Comparison of ENCODE assay signal across 8 cellular contexts in genomic region chr4:112145326-112145819, GRCh38. TPM values are rescaled to one million over a fixed set of nuclear protein-coding genes. Genes with fewer than 3 reads are reported as not detected.
DNase-seq lines count a peak whose midpoint lies in the region; ATAC-seq and TF ChIP-seq lines count a peak whose summit lies in the region.

TSS of gene FAM241A (plus strand) at chr4:112145454. CDS start at chr4:112145581, 127 bp downstream.

- H3K9me3 Mint-ChIP-seq in nephron, result no peaks in the 10 kb centered on the region
- H3K9me3 Mint-ChIP-seq in stimulated activated naive CD8-positive, alpha-beta T cell treated with anti-CD3 and anti-CD28 coated beads, Interleukin-15, amount 100 ng/mL, for 72 hours, result no peaks in the 10 kb centered on the region

- peak within 1 kb of the TSS in 1 of 3 experiments; percentile 4 for H3K27ac Mint-ChIP-seq in nephron
- peak within 1 kb of the TSS; percentile 96 to 97 for H3K27ac Mint-ChIP-seq in stimulated activated naive CD8-positive, alpha-beta T cell treated with anti-CD3 and anti-CD28 coated beads, Interleukin-15, amount 100 ng/mL, for 72 hours

- peak; percentile 90 for ATAC-seq in GM19455 (IDR thresholded peaks at IDR 0.05; ENCODE audit: unreplicated experiment)
- peak; percentile 20 for ATAC-seq in HG03575 (IDR thresholded peaks at IDR 0.05; ENCODE audit: extremely low read depth, insufficient number of reproducible peaks, low FRiP score, unreplicated experiment)
- peak; percentile 93 for ATAC-seq in stimulated activated naive CD8-positive, alpha-beta T cell treated with anti-CD3 and anti-CD28 coated beads, Interleukin-15, amount 100 ng/mL, for 72 hours

- DNase-seq in COR-L47 (lab: John Stamatoyannopoulos, UW) (peak; percentile 58), fibroblast of mammary gland (ENCODE audit: low read depth) (peak; percentile 74)
- DNase-seq in activated T-helper 1 cell treated with anti-CD3 and anti-CD28 coated beads, Interleukin-2, amount 50 U/mL, for 16 hours (ENCODE audit: low read depth in 1 of 2, low spot score in 1 of 2), result peak; percentile 76 to 86
- peak; percentile 90 to 92 for DNase-seq in stimulated activated naive CD8-positive, alpha-beta T cell treated with anti-CD3 and anti-CD28 coated beads, Interleukin-15, amount 100 ng/mL, for 72 hours

- peaks cover 12% of the 10 kb centered on the region for H3K4me1 Mint-ChIP-seq in nephron
- H3K4me1 Mint-ChIP-seq in stimulated activated naive CD8-positive, alpha-beta T cell treated with anti-CD3 and anti-CD28 coated beads, Interleukin-15, amount 100 ng/mL, for 72 hours, result peaks cover 56% of the 10 kb centered on the region

- no peaks in the 10 kb centered on the region for H3K36me3 Mint-ChIP-seq in nephron (ENCODE audit: low read depth)

- TF ChIP-seq CTCF in fibroblast of mammary gland (conservative IDR thresholded peaks at IDR 0.05; ENCODE audit: control insufficient read depth, insufficient read depth, low read depth, low read length) (no peak), nephron (IDR thresholded peaks at IDR 0.05; ENCODE audit: unreplicated experiment in 3 of 3) (no peak)

- H3K4me3 Mint-ChIP-seq in nephron, result peak within 1 kb of the TSS; percentile 79 to 88 (median 85)
- peak within 1 kb of the TSS; percentile 90 to 91 for H3K4me3 Mint-ChIP-seq in stimulated activated naive CD8-positive, alpha-beta T cell treated with anti-CD3 and anti-CD28 coated beads, Interleukin-15, amount 100 ng/mL, for 72 hours

- peaks cover 42% of the 10 kb centered on the region for H3K27me3 Mint-ChIP-seq in nephron (ENCODE audit: low read depth)
- H3K27me3 Mint-ChIP-seq in stimulated activated naive CD8-positive, alpha-beta T cell treated with anti-CD3 and anti-CD28 coated beads, Interleukin-15, amount 100 ng/mL, for 72 hours, result no peaks in the 10 kb centered on the region

- peak within 1 kb of the TSS; percentile 74 for H3K4me3 ChIP-seq in fibroblast of mammary gland (ENCODE audit: control insufficient read depth, low read depth, low read length)

TF ChIP-seq in PFSK-1, 5 proteins besides CTCF, POLR2A, EP300 and RAD21:
- TF ChIP-seq FOXP2 (optimal IDR thresholded peaks at IDR 0.05; ENCODE audit: borderline replicate concordance, extremely low read depth, extremely low read length, insufficient read depth), result peak; percentile 73
- 0 out of 2 replicates have a peak, but pooled peaks have one; percentile 35 for TF ChIP-seq TAF1 (IDR thresholded peaks at IDR 0.05; ENCODE audit: borderline replicate concordance, insufficient read depth, low read length)
- TF ChIP-seq REST (IDR thresholded peaks at IDR 0.05; ENCODE audit: insufficient read depth in 1 of 2, low read depth in 2 of 2, low read length in 2 of 2), result no peak
- peak; percentile 55 for TF ChIP-seq POLR2AphosphoS5 (IDR thresholded peaks at IDR 0.05; ENCODE audit: low read depth, low read length)
- TF ChIP-seq SIN3A (IDR thresholded peaks at IDR 0.05; ENCODE audit: borderline replicate concordance, insufficient read depth, low read length), result no peak

RNA-seq across cellular contexts. Expression of gene FAM241A, which starts in this region (rescaled TPM):
- polyA plus RNA-seq in PFSK-1 (2012; ENCODE audit: insufficient read length, low read depth), result 2.1 TPM

Comparison
In these comparisons a context has a peak if more than half of its experiments do, and no peak if none do; other contexts are left out.
1. Peak in every context shown above with its lines: DNase-seq, ATAC-seq and H3K4me3 ChIP-seq.
2. ATAC-seq: peak in every context shown above with its lines; median percentile 93 in stimulated activated naive CD8-positive, alpha-beta T cell treated with anti-CD3 and anti-CD28 coated beads, Interleukin-15, amount 100 ng/mL, for 72 hours; 90 in GM19455; 20 in HG03575.